In genomic region chr1:147772540-147772939, GRCh38 we compare ENCODE assay signal across 20 cellular contexts. TPM values are rescaled to one million over a fixed set of nuclear protein-coding genes. Genes with fewer than 3 reads are reported as not detected.
A peak's percentile ranks its signal among the peaks of the same experiment; 100 is the strongest.
DNase-seq lines count a peak whose midpoint lies in the region; ATAC-seq and TF ChIP-seq lines count a peak whose summit lies in the region.
"Had no signal": no experiment of that assay in that cellular context is flagged by ENCODE, and none has a peak within 500 bp of the region (broad histone marks: within the 10 kb centered on the region; RNA-seq: fewer than 3 reads in every experiment).

No MANE protein-coding gene starts in this region.

- H3K27me3 ChIP-seq in HUES6 (ENCODE audit: control insufficient read depth, insufficient read depth, low read length), result no peaks in the 10 kb centered on the region
- no peaks in the 10 kb centered on the region for H3K27me3 ChIP-seq in uterus
- H3K27me3 ChIP-seq: right lobe of liver, thyroid gland had no signal

- no peaks in the 10 kb centered on the region for H3K36me3 ChIP-seq in HUES6 (ENCODE audit: control insufficient read depth, insufficient read depth, low read length)
- no peaks in the 10 kb centered on the region for H3K36me3 ChIP-seq in mesodermal cell (ENCODE audit: control insufficient read depth, insufficient read depth, low read length)
- no peaks in the 10 kb centered on the region for H3K36me3 ChIP-seq in uterus
- H3K36me3 ChIP-seq: esophagus squamous epithelium, right lobe of liver, thyroid gland had no signal

- no peak overlapping the region for H3K27ac ChIP-seq in HUES6 (ENCODE audit: low read depth, low read length)
- no peak overlapping the region for H3K27ac ChIP-seq in mesodermal cell (ENCODE audit: low read depth, low read length, severe bottlenecking)
- H3K27ac ChIP-seq in uterus, result peak overlapping the region; percentile 31 to 58
- H3K27ac ChIP-seq: HL-60, right lobe of liver, thyroid gland had no signal

- H3K4me1 ChIP-seq in HUES6 (ENCODE audit: control insufficient read depth, insufficient read depth, low read length) (peaks cover 24% of the 10 kb centered on the region), mesodermal cell (ENCODE audit: control insufficient read depth, insufficient read depth, low read length, poor library complexity, severe bottlenecking) (no peaks in the 10 kb centered on the region), uterus (peaks cover 0 to 14% of the 10 kb centered on the region in 2 donors)
- H3K4me1 ChIP-seq: right lobe of liver, thyroid gland had no signal

- H3K9ac ChIP-seq in HUES6 (ENCODE audit: low read length), result no peak overlapping the region

- WGBS in mesodermal cell (ENCODE audit: insufficient coverage in 2 of 2), 2 experiments, result 71 to 84% methylated on average over 1 to 2 of the region's 4 CpGs

- H3K9me3 ChIP-seq in HUES6 (ENCODE audit: control insufficient read depth, insufficient read depth, low read depth, low read length), result no peaks in the 10 kb centered on the region
- no peaks in the 10 kb centered on the region for H3K9me3 ChIP-seq in mesodermal cell (ENCODE audit: control insufficient read depth, low read length)
- H3K9me3 ChIP-seq in uterus, result no peaks in the 10 kb centered on the region
- H3K9me3 ChIP-seq: esophagus squamous epithelium, right lobe of liver, thyroid gland had no signal

- DNase-seq in fibroblast of villous mesenchyme (ENCODE audit: low read depth) (peak; percentile 4), uterus (no peak), T-helper 9 cell (no peak), Ammon's horn (ENCODE audit: low spot score) (no peak)
- DNase-seq: activated CD4-positive, alpha-beta T cell treated with anti-CD3 and anti-CD28 coated beads for 4 hours; activated T-cell treated with anti-CD3 and anti-CD28 coated beads, Interleukin-2, amount 50 U/mL, for 72 hours; cerebellar nuclear complex; effector memory CD4-positive, alpha-beta T cell; esophagus squamous epithelium; glutamatergic neuron; NCI-H1694 treated with DMSO at 0.1 percent for 48 hours; right lobe of liver; SHP77; thyroid gland had no signal

- H3K4me3 ChIP-seq in HUES6 (ENCODE audit: low read depth, low read length) (peak overlapping the region; percentile 46; the same call in 1 of the 2 replicates), fibroblast of villous mesenchyme (ENCODE audit: low read depth, low read length) (no peak overlapping the region), mesodermal cell (ENCODE audit: extremely low read depth, insufficient read depth, low read length, poor library complexity, severe bottlenecking) (peak overlapping the region; percentile 6), uterus (peak overlapping the region in 1 of 2 donors; percentile 15)
- H3K4me3 ChIP-seq: right lobe of liver, thyroid gland had no signal

- no peak for TF ChIP-seq POLR2A in uterus (IDR thresholded peaks at IDR 0.05)

- intact Hi-C loops in uterus (cut with DNase I; ENCODE audit: low total_unique reads), result no loop called here

- TF ChIP-seq CTCF in fibroblast of villous mesenchyme (IDR thresholded peaks at IDR 0.05; ENCODE audit: insufficient read depth, low read depth, low read length) (no peak), uterus (IDR thresholded peaks at IDR 0.05) (no peak)

- ATAC-seq in HG02938 (IDR thresholded peaks at IDR 0.05; ENCODE audit: unreplicated experiment), result no peak
- ATAC-seq: right lobe of liver had no signal

RNA-seq across cellular contexts. Expression of gene GJA5, which starts 12.1 kb away (rescaled TPM):
- under 0.01 and 0.86 TPM in 2 replicates for total RNA-seq in fibroblast of villous mesenchyme
- polyA plus RNA-seq in mesodermal cell (2013, experiment 1 of 2), result 40.7 TPM
- 23.2 TPM for polyA plus RNA-seq in mesodermal cell (2013, experiment 2 of 2)
- 10 to 100 TPM in 3 of 4 donors, 1 to 10 TPM in 1; 10.0 to 24.5 (median 15.1) TPM for total RNA-seq in uterus
- total RNA-seq: activated T-cell treated with anti-CD3 and anti-CD28 coated beads, Interleukin-2, amount 50 U/mL, for 72 hours; Daoy had no signal
- polyA plus RNA-seq: IgD-negative memory B cell had no signal

Comparison
In these comparisons a context has a peak if more than half of its experiments do, and no peak if none do; other contexts are left out.
1. H3K27ac ChIP-seq: peak in uterus (2 of 2); none in HUES6 (single experiment) and mesodermal cell (single experiment).